In genomic region chr6:167851349-167851952, GRCh38 we compare ENCODE assay signal across 13 cellular contexts. TPM values are rescaled to one million over a fixed set of nuclear protein-coding genes. Genes with fewer than 3 reads are reported as not detected.
DNase-seq lines count a peak whose midpoint lies in the region; ATAC-seq and TF ChIP-seq lines count a peak whose summit lies in the region.
"Had no signal": no experiment of that assay in that cellular context is flagged by ENCODE, and none has a peak within 500 bp of the region (broad histone marks: within the 10 kb centered on the region; RNA-seq: fewer than 3 reads in every experiment).

No MANE protein-coding gene starts in this region.

- H3K4me3 Mint-ChIP-seq in type B pancreatic cell = no peak overlapping the region
- no peak overlapping the region for H3K4me3 Mint-ChIP-seq in naive thymus-derived CD8-positive, alpha-beta T cell
- H3K4me3 Mint-ChIP-seq: activated naive CD8-positive, alpha-beta T cell had no signal

- TF ChIP-seq POLR2A in heart left ventricle (IDR thresholded peaks at IDR 0.05) (no peak), erythroblast (IDR thresholded peaks at IDR 0.05; ENCODE audit: low read length) (no peak)

- 95 to 100% (median 97%) methylated on average over 2 of the region's 2 CpGs for WGBS in heart left ventricle, 4 donors

- H3K4me1 Mint-ChIP-seq in type B pancreatic cell (ENCODE audit: unreplicated experiment) = peaks cover 34% of the 10 kb centered on the region
- no peaks in the 10 kb centered on the region for H3K4me1 Mint-ChIP-seq in naive thymus-derived CD8-positive, alpha-beta T cell

- H3K9me3 ChIP-seq in cardiac muscle cell (ENCODE audit: low read depth) = no peaks in the 10 kb centered on the region
- no peaks in the 10 kb centered on the region for H3K9me3 ChIP-seq in heart left ventricle
- H3K9me3 ChIP-seq: transverse colon had no signal

- DNase-seq in cardiac muscle cell (ENCODE audit: low read depth in 1 of 2, low spot score in 1 of 2) (no peak), heart left ventricle (no peak), NOMO-1 treated with dmso at 0.1 percent for 144 hours (lab: John Stamatoyannopoulos, UW; ENCODE audit: unreplicated experiment) (peak; percentile 15), epithelial cell of prostate (ENCODE audit: low read depth, low spot score) (peak; percentile 8), type B pancreatic cell (ENCODE audit: extremely low spot score, unreplicated experiment) (no peak), NCI-H146 (lab: John Stamatoyannopoulos, UW) (no peak), erythroblast (lab: John Stamatoyannopoulos, UW) (no peak)
- DNase-seq in naive thymus-derived CD8-positive, alpha-beta T cell = no peak
- DNase-seq: activated CD8-positive, alpha-beta memory T cell treated with anti-CD3 and anti-CD28 coated beads, Interleukin-2, amount 50 U/mL, for 48 hours; hypothalamus; NCI-H187 treated with DMSO at 0.1 percent for 48 hours; transverse colon had no signal

- H3K27ac ChIP-seq in cardiac muscle cell = peak overlapping the region; percentile 97
- H3K27ac ChIP-seq in heart left ventricle = no peak overlapping the region
- peak overlapping the region; percentile 87 for H3K27ac ChIP-seq in epithelial cell of prostate
- H3K27ac ChIP-seq: transverse colon had no signal

- H3K36me3 Mint-ChIP-seq in type B pancreatic cell = peaks cover 7% of the 10 kb centered on the region
- no peaks in the 10 kb centered on the region for H3K36me3 Mint-ChIP-seq in naive thymus-derived CD8-positive, alpha-beta T cell

- POLR2A ChIA-PET in naive thymus-derived CD8-positive, alpha-beta T cell (lab: Charles Lee) = no interaction called here

- H3K27me3 Mint-ChIP-seq in type B pancreatic cell = no peaks in the 10 kb centered on the region
- H3K27me3 Mint-ChIP-seq in naive thymus-derived CD8-positive, alpha-beta T cell = peaks cover 12 to 47% (median 23%) of the 10 kb centered on the region in 5 donors

- no peaks in the 10 kb centered on the region for H3K27me3 ChIP-seq in cardiac muscle cell
- H3K27me3 ChIP-seq in heart left ventricle = no peaks in the 10 kb centered on the region
- H3K27me3 ChIP-seq: transverse colon had no signal

- intact Hi-C loops in heart left ventricle (cut with DNase I) = no loop called here

- H3K9me3 Mint-ChIP-seq in type B pancreatic cell = no peaks in the 10 kb centered on the region
- peaks cover 0 to 2% (median 0%) of the 10 kb centered on the region in 9 donors for H3K9me3 Mint-ChIP-seq in naive thymus-derived CD8-positive, alpha-beta T cell

- peak overlapping the region; percentile 87 for H3K27ac Mint-ChIP-seq in type B pancreatic cell
- H3K27ac Mint-ChIP-seq in naive thymus-derived CD8-positive, alpha-beta T cell = no peak overlapping the region
- H3K27ac Mint-ChIP-seq: activated naive CD8-positive, alpha-beta T cell had no signal

- TF ChIP-seq CTCF in cardiac muscle cell (IDR thresholded peaks at IDR 0.05; ENCODE audit: low read depth, low read length) (no peak), heart left ventricle (IDR thresholded peaks at IDR 0.05) (no peak), type B pancreatic cell (conservative IDR thresholded peaks at IDR 0.05) (no peak)

- ATAC-seq in heart left ventricle = no peak
- ATAC-seq in naive thymus-derived CD8-positive, alpha-beta T cell = no peak

- no peak overlapping the region for H3K4me3 ChIP-seq in cardiac muscle cell
- no peak overlapping the region for H3K4me3 ChIP-seq in heart left ventricle
- H3K4me3 ChIP-seq: transverse colon had no signal

- peaks cover 65% of the 10 kb centered on the region for H3K4me1 ChIP-seq in cardiac muscle cell (ENCODE audit: low read depth)
- H3K4me1 ChIP-seq in heart left ventricle = peaks cover 0 to 42% (median 18%) of the 10 kb centered on the region in 12 donors

- H3K36me3 ChIP-seq in cardiac muscle cell (no peaks in the 10 kb centered on the region), heart left ventricle (no peaks in the 10 kb centered on the region)
- H3K36me3 ChIP-seq: transverse colon had no signal

RNA-seq across cellular contexts. Expression of gene AFDN, which starts 24.7 kb away (rescaled TPM):
- total RNA-seq in cardiac muscle cell (113 and 299 TPM in 2 replicates), heart left ventricle (100 to 1,000 TPM in 1 of 9 donors, 10 to 100 TPM in 8; 38.0 to 100 (median 51.8) TPM), type B pancreatic cell (ENCODE audit: low replicate concordance) (140 and 154 TPM in 2 replicates)
- polyA plus RNA-seq in cardiac muscle cell (119 and 172 TPM in 2 replicates), heart left ventricle (10 to 100 TPM; 27.6 to 31.5 TPM)
- total RNA-seq in naive thymus-derived CD8-positive, alpha-beta T cell = 1 to 10 TPM; 9.4 to 9.6 TPM
- 1 to 10 TPM in 1 of 3 donors, under 1 TPM in 1, not detected in 1; 0.46 to 1.2 TPM for polyA plus RNA-seq in naive thymus-derived CD8-positive, alpha-beta T cell

Comparison
In these comparisons a context has a peak if more than half of its experiments do, and no peak if none do; other contexts are left out.
1. H3K27ac ChIP-seq: peak in cardiac muscle cell (single experiment) and epithelial cell of prostate (single experiment); none in heart left ventricle (0 of 12).
2. DNase-seq: peak in NOMO-1 treated with dmso at 0.1 percent for 144 hours (single experiment) and epithelial cell of prostate (single experiment); none in cardiac muscle cell (0 of 2), heart left ventricle (0 of 5), type B pancreatic cell (single experiment), NCI-H146 (single experiment), erythroblast (0 of 2) and naive thymus-derived CD8-positive, alpha-beta T cell (0 of 10).